Comparison of ENCODE assay signal across 1 cellular context in genomic region chr11:71304045-71304444, GRCh38.
TF ChIP-seq lines count a peak whose summit lies in the region.

No MANE protein-coding gene starts in this region.

TF ChIP-seq in GM23338, 12 proteins besides CTCF, POLR2A, EP300 and RAD21 (continued from another document):
- TF ChIP-seq REST (IDR thresholded peaks at IDR 0.05; ENCODE audit: unreplicated experiment), result no peak
- TF ChIP-seq ZNF462 (CRISPR knock-in tag; IDR thresholded peaks at IDR 0.05), result no peak
- no peak for TF ChIP-seq EZH2phosphoT487 (IDR thresholded peaks at IDR 0.05; ENCODE audit: unreplicated experiment)
- no peak for TF ChIP-seq NANOG (IDR thresholded peaks at IDR 0.05; ENCODE audit: borderline replicate concordance)
- TF ChIP-seq JUNB (IDR thresholded peaks at IDR 0.05; ENCODE audit: unreplicated experiment), result no peak
- TF ChIP-seq ETS1 (IDR thresholded peaks at IDR 0.05), result no peak
- TF ChIP-seq ZNF114 (CRISPR knock-in tag; IDR thresholded peaks at IDR 0.05), result no peak
